In genomic region chr16:66618588-66618987, GRCh38 we compare ENCODE assay signal across 1 cellular context.
TF ChIP-seq lines count a peak whose summit lies in the region.

No MANE protein-coding gene starts in this region.

TF ChIP-seq in SK-N-SH, 30 proteins besides CTCF, POLR2A, EP300 and RAD21 (continued from another document):
- TF ChIP-seq RXRA (IDR thresholded peaks at IDR 0.05; ENCODE audit: borderline replicate concordance, low read depth), result peak; percentile 77; the same call in 1 of the 2 replicates
- peak; percentile 93 for TF ChIP-seq TCF12 (IDR thresholded peaks at IDR 0.05)
- TF ChIP-seq TAF1 (IDR thresholded peaks at IDR 0.05; ENCODE audit: borderline replicate concordance, low read depth, low read length), result no peak
- no peak for TF ChIP-seq REST (IDR thresholded peaks at IDR 0.05; ENCODE audit: low read depth, low read length)
- no peak for TF ChIP-seq YY1 (IDR thresholded peaks at IDR 0.05; ENCODE audit: low read depth)
- no peak for TF ChIP-seq GATA2 (CRISPR knock-in tag; IDR thresholded peaks at IDR 0.05)
- TF ChIP-seq MXI1 (IDR thresholded peaks at IDR 0.05; ENCODE audit: low read depth, low read length), result no peak
- no peak; the same call in 1 of the 2 replicates for TF ChIP-seq SIN3A (IDR thresholded peaks at IDR 0.05; ENCODE audit: borderline replicate concordance, low read depth, low read length)
